In the genomic region with DNA sequence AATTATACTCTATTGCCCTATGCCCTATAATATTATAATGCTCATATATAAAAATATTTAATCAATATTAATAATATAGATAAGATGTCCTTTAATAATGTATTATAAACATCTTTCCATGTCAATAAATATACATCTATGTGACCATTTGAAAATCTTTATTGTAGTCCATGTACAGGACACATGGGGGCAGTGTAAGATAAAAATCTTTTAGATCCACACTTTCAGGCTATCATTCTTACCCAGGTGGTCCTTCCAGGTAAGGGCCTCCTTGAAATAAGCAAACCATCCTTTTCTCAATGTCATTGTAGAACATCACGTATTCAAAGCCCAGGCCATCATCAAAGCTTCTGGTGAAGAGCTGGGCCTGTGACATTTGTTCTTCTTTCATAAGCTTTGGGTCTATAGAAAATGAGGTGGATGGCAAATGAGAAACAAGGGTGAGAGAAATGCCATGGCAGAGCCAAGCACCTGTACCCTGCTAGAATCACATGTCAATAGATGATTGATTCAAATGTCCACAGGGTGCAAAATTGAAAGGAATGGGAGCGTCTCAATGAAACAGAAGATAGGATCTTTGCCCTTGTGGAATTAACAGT, we compare ENCODE assay signal across 8 cellular contexts.
A peak's percentile ranks its signal among the peaks of the same experiment; 100 is the strongest.
DNase-seq lines count a peak whose midpoint lies in the region; ATAC-seq and TF ChIP-seq lines count a peak whose summit lies in the region.

No MANE protein-coding gene starts in this region.

- no peak for ATAC-seq in HG03354 (IDR thresholded peaks at IDR 0.05; ENCODE audit: poor library complexity, severe bottlenecking, unreplicated experiment)

- POLR2A ChIA-PET in GM10248 (lab: Yijun Ruan, JAX) = no interaction called here

- TF ChIP-seq CTCF in AG09309 (IDR thresholded peaks at IDR 0.05; ENCODE audit: control insufficient read depth, insufficient read depth, low read depth, low read length, missing control alignments) = peak; percentile 35
- TF ChIP-seq CTCF in GM10248 (IDR thresholded peaks at IDR 0.05; ENCODE audit: control extremely low read depth, extremely low read depth, low read depth, missing control alignments) = peak; percentile 51
- peak; percentile 28 for TF ChIP-seq CTCF in foreskin fibroblast (IDR thresholded peaks at IDR 0.05; ENCODE audit: low read depth, low read length)

- H3K4me3 ChIP-seq in AG09309 (ENCODE audit: control insufficient read depth, low read depth, low read length) = no peak overlapping the region
- H3K4me3 ChIP-seq in foreskin fibroblast (ENCODE audit: low read depth in 1 of 2, low read length in 2 of 2) = no peak overlapping the region

- DNase-seq in AG09309 (ENCODE audit: low read depth) = no peak
- no peak for DNase-seq in GM10248 (ENCODE audit: extremely low spot score)
- DNase-seq in SHP77 treated with DMSO at 0.1 percent for 48 hours (lab: John Stamatoyannopoulos, UW) = peak; percentile 31
- DNase-seq in foreskin fibroblast = peak in 1 of 2 donors; percentile 22
- no peak for DNase-seq in NCI-H2081 treated with DMSO at 0.1 percent for 48 hours (lab: John Stamatoyannopoulos, UW)
- no peak for DNase-seq in medulla oblongata (ENCODE audit: extremely low spot score)
- DNase-seq in DMS114 treated with DMSO at 0.1 percent for 48 hours (lab: John Stamatoyannopoulos, UW; ENCODE audit: unreplicated experiment) = no peak

- CTCF ChIA-PET in GM10248 (lab: Yijun Ruan, JAX) = interaction anchor here (0.7 to 3.3 kb wide), 12 partner anchors 9 to 295 kb away, joined by 3 to 37 read pairs (median 5); a partner anchor contains a TSS
